1 cellular context compared by ENCODE assay signal in genomic region chr6:3885262-3886036, GRCh38.
TF ChIP-seq lines count a peak whose summit lies in the region.

No MANE protein-coding gene starts in this region.

TF ChIP-seq in GM12878, 131 proteins besides CTCF, POLR2A, EP300 and RAD21 (continued from another document):
- TF ChIP-seq, protein P1, sequence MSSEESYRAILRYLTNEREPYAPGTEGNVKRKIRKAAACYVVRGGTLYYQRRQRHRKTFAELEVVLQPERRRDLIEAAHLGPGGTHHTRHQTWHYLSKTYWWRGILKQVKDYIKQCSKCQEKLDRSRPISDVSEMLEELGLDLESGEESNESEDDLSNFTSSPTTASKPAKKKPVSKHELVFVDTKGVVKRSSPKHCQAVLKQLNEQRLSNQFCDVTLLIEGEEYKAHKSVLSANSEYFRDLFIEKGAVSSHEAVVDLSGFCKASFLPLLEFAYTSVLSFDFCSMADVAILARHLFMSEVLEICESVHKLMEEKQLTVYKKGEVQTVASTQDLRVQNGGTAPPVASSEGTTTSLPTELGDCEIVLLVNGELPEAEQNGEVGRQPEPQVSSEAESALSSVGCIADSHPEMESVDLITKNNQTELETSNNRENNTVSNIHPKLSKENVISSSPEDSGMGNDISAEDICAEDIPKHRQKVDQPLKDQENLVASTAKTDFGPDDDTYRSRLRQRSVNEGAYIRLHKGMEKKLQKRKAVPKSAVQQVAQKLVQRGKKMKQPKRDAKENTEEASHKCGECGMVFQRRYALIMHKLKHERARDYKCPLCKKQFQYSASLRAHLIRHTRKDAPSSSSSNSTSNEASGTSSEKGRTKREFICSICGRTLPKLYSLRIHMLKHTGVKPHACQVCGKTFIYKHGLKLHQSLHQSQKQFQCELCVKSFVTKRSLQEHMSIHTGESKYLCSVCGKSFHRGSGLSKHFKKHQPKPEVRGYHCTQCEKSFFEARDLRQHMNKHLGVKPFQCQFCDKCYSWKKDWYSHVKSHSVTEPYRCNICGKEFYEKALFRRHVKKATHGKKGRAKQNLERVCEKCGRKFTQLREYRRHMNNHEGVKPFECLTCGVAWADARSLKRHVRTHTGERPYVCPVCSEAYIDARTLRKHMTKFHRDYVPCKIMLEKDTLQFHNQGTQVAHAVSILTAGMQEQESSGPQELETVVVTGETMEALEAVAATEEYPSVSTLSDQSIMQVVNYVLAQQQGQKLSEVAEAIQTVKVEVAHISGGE (CRISPR knock-in tag; IDR thresholded peaks at IDR 0.05): no peak
- TF ChIP-seq PML (IDR thresholded peaks at IDR 0.05; ENCODE audit: low read length) (no peak), SUZ12 (IDR thresholded peaks at IDR 0.05; ENCODE audit: unreplicated experiment) (no peak), SMARCA5 (IDR thresholded peaks at IDR 0.05) (no peak), MXI1 (IDR thresholded peaks at IDR 0.05; ENCODE audit: low read depth, low read length) (no peak), ZNF207 (IDR thresholded peaks at IDR 0.05; ENCODE audit: borderline replicate concordance) (no peak), TBL1XR1 (IDR thresholded peaks at IDR 0.05; ENCODE audit: low read depth, low read length) (no peak)
- TF ChIP-seq, protein P2, sequence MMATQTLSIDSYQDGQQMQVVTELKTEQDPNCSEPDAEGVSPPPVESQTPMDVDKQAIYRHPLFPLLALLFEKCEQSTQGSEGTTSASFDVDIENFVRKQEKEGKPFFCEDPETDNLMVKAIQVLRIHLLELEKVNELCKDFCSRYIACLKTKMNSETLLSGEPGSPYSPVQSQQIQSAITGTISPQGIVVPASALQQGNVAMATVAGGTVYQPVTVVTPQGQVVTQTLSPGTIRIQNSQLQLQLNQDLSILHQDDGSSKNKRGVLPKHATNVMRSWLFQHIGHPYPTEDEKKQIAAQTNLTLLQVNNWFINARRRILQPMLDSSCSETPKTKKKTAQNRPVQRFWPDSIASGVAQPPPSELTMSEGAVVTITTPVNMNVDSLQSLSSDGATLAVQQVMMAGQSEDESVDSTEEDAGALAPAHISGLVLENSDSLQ (IDR thresholded peaks at IDR 0.05): no peak
- TF ChIP-seq, protein P3, sequence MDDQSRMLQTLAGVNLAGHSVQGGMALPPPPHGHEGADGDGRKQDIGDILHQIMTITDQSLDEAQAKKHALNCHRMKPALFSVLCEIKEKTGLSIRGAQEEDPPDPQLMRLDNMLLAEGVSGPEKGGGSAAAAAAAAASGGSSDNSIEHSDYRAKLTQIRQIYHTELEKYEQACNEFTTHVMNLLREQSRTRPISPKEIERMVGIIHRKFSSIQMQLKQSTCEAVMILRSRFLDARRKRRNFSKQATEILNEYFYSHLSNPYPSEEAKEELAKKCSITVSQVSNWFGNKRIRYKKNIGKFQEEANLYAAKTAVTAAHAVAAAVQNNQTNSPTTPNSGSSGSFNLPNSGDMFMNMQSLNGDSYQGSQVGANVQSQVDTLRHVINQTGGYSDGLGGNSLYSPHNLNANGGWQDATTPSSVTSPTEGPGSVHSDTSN (IDR thresholded peaks at IDR 0.05; ENCODE audit: insufficient replicate concordance, low read depth, low read length): no peak
- TF ChIP-seq, protein P4, sequence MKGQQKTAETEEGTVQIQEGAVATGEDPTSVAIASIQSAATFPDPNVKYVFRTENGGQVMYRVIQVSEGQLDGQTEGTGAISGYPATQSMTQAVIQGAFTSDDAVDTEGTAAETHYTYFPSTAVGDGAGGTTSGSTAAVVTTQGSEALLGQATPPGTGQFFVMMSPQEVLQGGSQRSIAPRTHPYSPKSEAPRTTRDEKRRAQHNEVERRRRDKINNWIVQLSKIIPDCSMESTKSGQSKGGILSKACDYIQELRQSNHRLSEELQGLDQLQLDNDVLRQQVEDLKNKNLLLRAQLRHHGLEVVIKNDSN (IDR thresholded peaks at IDR 0.05; ENCODE audit: borderline replicate concordance, extremely low read length, insufficient read depth, low read depth, low read length): no peak
- TF ChIP-seq, protein P5, sequence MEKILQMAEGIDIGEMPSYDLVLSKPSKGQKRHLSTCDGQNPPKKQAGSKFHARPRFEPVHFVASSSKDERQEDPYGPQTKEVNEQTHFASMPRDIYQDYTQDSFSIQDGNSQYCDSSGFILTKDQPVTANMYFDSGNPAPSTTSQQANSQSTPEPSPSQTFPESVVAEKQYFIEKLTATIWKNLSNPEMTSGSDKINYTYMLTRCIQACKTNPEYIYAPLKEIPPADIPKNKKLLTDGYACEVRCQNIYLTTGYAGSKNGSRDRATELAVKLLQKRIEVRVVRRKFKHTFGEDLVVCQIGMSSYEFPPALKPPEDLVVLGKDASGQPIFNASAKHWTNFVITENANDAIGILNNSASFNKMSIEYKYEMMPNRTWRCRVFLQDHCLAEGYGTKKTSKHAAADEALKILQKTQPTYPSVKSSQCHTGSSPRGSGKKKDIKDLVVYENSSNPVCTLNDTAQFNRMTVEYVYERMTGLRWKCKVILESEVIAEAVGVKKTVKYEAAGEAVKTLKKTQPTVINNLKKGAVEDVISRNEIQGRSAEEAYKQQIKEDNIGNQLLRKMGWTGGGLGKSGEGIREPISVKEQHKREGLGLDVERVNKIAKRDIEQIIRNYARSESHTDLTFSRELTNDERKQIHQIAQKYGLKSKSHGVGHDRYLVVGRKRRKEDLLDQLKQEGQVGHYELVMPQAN (conservative IDR thresholded peaks at IDR 0.05): no peak
